ENCODE assay signal across 1 cellular context in genomic region chr4:38113551-38113950, GRCh38.
TF ChIP-seq lines count a peak whose summit lies in the region.

No MANE protein-coding gene starts in this region.

TF ChIP-seq in H1, 55 proteins besides CTCF, POLR2A, EP300 and RAD21:
- no peak for TF ChIP-seq CTBP2 (IDR thresholded peaks at IDR 0.05; ENCODE audit: borderline replicate concordance, insufficient read depth, insufficient read length, low read length)
- TF ChIP-seq, protein P1, sequence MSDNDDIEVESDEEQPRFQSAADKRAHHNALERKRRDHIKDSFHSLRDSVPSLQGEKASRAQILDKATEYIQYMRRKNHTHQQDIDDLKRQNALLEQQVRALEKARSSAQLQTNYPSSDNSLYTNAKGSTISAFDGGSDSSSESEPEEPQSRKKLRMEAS (IDR thresholded peaks at IDR 0.05): no peak
- no peak for TF ChIP-seq KDM1A (IDR thresholded peaks at IDR 0.05; ENCODE audit: borderline replicate concordance, low read length)
- TF ChIP-seq RBBP5 (IDR thresholded peaks at IDR 0.05; ENCODE audit: borderline replicate concordance, low read depth, low read length): no peak
- TF ChIP-seq HDAC2 (IDR thresholded peaks at IDR 0.05; ENCODE audit: borderline replicate concordance in 1 of 2, low read depth in 2 of 2, low read length in 2 of 2): no peak
- no peak for TF ChIP-seq SP4 (IDR thresholded peaks at IDR 0.05; ENCODE audit: low read length)
- no peak for TF ChIP-seq SP1 (IDR thresholded peaks at IDR 0.05; ENCODE audit: low read depth, low read length)
- no peak for TF ChIP-seq NANOG (IDR thresholded peaks at IDR 0.05; ENCODE audit: insufficient read depth, low read depth, low read length, poor library complexity, severe bottlenecking)
- no peak for TF ChIP-seq TBP (IDR thresholded peaks at IDR 0.05; ENCODE audit: low read depth, low read length)
- no peak for TF ChIP-seq TAF1 (IDR thresholded peaks at IDR 0.05; ENCODE audit: low read depth, low read length)
- no peak for TF ChIP-seq KDM5A (IDR thresholded peaks at IDR 0.05; ENCODE audit: low read length)
- TF ChIP-seq SRF (IDR thresholded peaks at IDR 0.05; ENCODE audit: low read depth, low read length): no peak
- no peak for TF ChIP-seq MAFK (IDR thresholded peaks at IDR 0.05; ENCODE audit: low read depth, low read length)
- TF ChIP-seq SIX5 (IDR thresholded peaks at IDR 0.05; ENCODE audit: low read depth, low read length): no peak
